Comparison of ENCODE assay signal across 1 cellular context in the genomic region with DNA sequence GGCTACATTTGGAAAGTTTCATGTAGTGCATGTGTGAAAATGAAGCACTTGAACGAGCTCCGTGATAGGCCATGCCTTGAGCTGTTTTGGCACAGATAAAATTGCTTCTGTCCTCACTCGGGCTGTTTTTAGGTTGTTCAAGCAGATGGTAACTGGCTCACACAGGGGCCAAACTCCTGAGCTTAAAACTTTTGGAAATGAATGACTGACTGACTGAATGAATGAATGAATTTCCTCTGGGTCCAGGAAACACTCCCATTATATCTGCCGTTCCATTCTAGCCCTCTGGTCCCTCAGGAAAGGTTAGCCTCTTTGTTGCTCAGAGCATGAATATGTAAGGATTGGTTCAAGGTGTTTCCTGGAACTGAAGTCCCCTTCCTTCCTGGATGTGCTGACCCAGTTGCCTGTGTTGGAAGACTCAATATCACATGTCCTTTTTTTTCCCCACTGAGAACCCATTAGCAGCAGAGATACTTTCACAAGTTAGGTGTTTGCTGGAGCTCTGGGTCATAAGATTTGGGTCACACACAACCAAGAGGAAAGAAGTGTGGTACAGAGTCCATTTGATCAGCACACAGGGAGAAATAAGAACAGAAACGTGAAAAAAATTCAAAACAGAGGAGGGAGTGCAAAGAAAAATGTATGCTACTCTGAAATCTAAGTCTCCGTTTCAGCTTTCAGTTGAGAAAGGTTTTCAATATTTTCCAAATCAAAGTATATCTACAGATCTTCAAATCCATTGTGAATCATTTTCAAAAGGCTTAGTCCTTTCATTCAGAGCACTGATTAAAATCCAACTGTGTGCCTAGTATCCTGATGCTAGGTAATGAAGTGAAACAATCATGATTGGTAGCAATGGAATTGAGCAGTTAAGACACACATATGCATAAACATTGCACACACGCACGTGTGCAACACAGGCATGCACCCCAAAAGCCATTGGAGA.
TF ChIP-seq lines count a peak whose summit lies in the region.

No MANE protein-coding gene starts in this region.

TF ChIP-seq in WTC11, 78 proteins besides CTCF, POLR2A, EP300 and RAD21:
- TF ChIP-seq, protein P1, sequence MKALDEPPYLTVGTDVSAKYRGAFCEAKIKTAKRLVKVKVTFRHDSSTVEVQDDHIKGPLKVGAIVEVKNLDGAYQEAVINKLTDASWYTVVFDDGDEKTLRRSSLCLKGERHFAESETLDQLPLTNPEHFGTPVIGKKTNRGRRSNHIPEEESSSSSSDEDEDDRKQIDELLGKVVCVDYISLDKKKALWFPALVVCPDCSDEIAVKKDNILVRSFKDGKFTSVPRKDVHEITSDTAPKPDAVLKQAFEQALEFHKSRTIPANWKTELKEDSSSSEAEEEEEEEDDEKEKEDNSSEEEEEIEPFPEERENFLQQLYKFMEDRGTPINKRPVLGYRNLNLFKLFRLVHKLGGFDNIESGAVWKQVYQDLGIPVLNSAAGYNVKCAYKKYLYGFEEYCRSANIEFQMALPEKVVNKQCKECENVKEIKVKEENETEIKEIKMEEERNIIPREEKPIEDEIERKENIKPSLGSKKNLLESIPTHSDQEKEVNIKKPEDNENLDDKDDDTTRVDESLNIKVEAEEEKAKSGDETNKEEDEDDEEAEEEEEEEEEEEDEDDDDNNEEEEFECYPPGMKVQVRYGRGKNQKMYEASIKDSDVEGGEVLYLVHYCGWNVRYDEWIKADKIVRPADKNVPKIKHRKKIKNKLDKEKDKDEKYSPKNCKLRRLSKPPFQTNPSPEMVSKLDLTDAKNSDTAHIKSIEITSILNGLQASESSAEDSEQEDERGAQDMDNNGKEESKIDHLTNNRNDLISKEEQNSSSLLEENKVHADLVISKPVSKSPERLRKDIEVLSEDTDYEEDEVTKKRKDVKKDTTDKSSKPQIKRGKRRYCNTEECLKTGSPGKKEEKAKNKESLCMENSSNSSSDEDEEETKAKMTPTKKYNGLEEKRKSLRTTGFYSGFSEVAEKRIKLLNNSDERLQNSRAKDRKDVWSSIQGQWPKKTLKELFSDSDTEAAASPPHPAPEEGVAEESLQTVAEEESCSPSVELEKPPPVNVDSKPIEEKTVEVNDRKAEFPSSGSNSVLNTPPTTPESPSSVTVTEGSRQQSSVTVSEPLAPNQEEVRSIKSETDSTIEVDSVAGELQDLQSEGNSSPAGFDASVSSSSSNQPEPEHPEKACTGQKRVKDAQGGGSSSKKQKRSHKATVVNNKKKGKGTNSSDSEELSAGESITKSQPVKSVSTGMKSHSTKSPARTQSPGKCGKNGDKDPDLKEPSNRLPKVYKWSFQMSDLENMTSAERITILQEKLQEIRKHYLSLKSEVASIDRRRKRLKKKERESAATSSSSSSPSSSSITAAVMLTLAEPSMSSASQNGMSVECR (CRISPR knock-in tag; IDR thresholded peaks at IDR 0.05; ENCODE audit: borderline replicate concordance) = no peak
- TF ChIP-seq ETV6 (CRISPR knock-in tag; IDR thresholded peaks at IDR 0.05) = 0 out of 2 replicates have a peak, but pooled peaks have one; percentile 22
